In the genomic region with DNA sequence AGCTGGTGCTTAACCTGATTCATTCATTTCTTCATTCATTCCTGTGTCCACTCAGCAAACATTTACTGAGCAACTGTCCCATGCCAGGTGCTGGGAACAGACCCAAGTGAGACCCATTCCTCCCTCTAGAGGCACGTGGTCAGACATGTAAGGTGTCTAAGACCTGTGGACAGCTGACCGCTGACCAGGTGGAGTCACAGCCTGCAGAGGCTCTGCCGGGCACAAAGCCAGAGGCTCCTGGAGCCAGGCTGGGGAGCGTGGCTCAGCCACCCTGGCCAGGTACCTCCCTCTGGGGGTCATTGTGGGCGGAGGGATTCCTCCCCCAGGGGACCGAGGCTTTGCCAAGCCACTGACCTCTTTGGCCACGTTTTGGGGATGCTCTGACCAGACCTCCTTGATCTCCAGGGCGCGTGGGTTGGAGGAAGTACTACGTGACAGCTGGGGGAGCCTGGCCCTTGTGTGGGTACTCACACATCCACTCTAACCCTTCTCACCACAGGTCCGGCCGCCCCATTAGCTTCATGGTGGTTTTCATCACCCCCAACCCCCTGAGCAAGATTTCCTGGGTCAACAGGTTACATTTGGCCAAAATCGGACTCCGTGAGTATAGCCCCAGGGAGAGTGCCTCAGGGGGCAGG, we compare ENCODE assay signal across 24 cellular contexts.
"Had no signal": no experiment of that assay in that cellular context is flagged by ENCODE, and none has a peak within 500 bp of the region (broad histone marks: within the 10 kb centered on the region; RNA-seq: fewer than 3 reads in every experiment).

No MANE protein-coding gene starts in this region.

- H3K27me3 ChIP-seq: left lung, spleen, suprapubic skin, transverse colon had no signal

- H3K4me3 ChIP-seq: left lung, lung, spleen, suprapubic skin, transverse colon had no signal

- H3K27ac Mint-ChIP-seq: activated B cell treated with CpG ODN at 0.5 μM for 24 hours; activated CD8-positive, alpha-beta memory T cell treated with anti-CD3 and anti-CD28 coated beads, Interleukin-2, amount 10 ng/mL, durations not matched to agents 7 days and 5 days; activated CD8-positive, alpha-beta T cell treated with anti-CD3 and anti-CD28 coated beads, Interleukin-2, amount 10 ng/mL, durations not matched to agents 7 days and 5 days; activated naive CD4-positive, alpha-beta T cell treated with anti-CD3 and anti-CD28 coated beads, Interleukin-2, amount 50 U/mL, for 24 hours; activated naive CD8-positive, alpha-beta T cell treated with anti-CD3 and anti-CD28 coated beads, Interleukin-2, amount 50 U/mL, for 24 hours; activated T-helper 2 cell treated with anti-CD3 and anti-CD28 coated beads, Interferon-gamma antibody, Interleukin-2, Interleukin-4, amounts not matched to agents 10 μg/mL and 5 μg/mL and 100 μg/mL, durations not matched to agents 14 hours and 24 hours and 36 hours; natural killer cell treated with Interleukin-12 subunit alpha and Interleukin-12 subunit beta and Interleukin-15 and Interleukin-18, amount 100 ng/mL, for 72 hours; T-helper 2 cell treated with Interferon-gamma antibody and Interleukin-4, amounts not matched to agents 5 μg/mL and 100 μg/mL, for 36 hours had no signal

- ATAC-seq: activated CD8-positive, alpha-beta memory T cell treated with anti-CD3 and anti-CD28 coated beads, Interleukin-2, amount 10 ng/mL, durations not matched to agents 7 days and 5 days; activated CD8-positive, alpha-beta T cell treated with anti-CD3 and anti-CD28 coated beads, Interleukin-2, amount 10 ng/mL, durations not matched to agents 7 days and 5 days; activated naive CD8-positive, alpha-beta T cell treated with anti-CD3 and anti-CD28 coated beads, Interleukin-2, amount 50 U/mL, for 24 hours; left lung; natural killer cell treated with Interleukin-12 subunit alpha and Interleukin-12 subunit beta and Interleukin-15 and Interleukin-18, amount 100 ng/mL, for 72 hours; right cardiac atrium had no signal

- H3K4me1 ChIP-seq: transverse colon had no signal

- H3K4me3 Mint-ChIP-seq: activated B cell treated with CpG ODN at 0.5 μM for 24 hours; activated CD8-positive, alpha-beta memory T cell treated with anti-CD3 and anti-CD28 coated beads, Interleukin-2, amount 10 ng/mL, durations not matched to agents 7 days and 5 days; activated CD8-positive, alpha-beta T cell treated with anti-CD3 and anti-CD28 coated beads, Interleukin-2, amount 10 ng/mL, durations not matched to agents 7 days and 5 days; activated naive CD4-positive, alpha-beta T cell treated with anti-CD3 and anti-CD28 coated beads, Interleukin-2, amount 50 U/mL, for 24 hours; activated naive CD8-positive, alpha-beta T cell treated with anti-CD3 and anti-CD28 coated beads, Interleukin-2, amount 50 U/mL, for 24 hours; natural killer cell treated with Interleukin-12 subunit alpha and Interleukin-12 subunit beta and Interleukin-15 and Interleukin-18, amount 100 ng/mL, for 72 hours; T-helper 2 cell treated with Interferon-gamma antibody and Interleukin-4, amounts not matched to agents 5 μg/mL and 100 μg/mL, for 36 hours had no signal

- H3K9me3 Mint-ChIP-seq: activated B cell treated with CpG ODN at 0.5 μM for 24 hours; activated naive CD4-positive, alpha-beta T cell treated with anti-CD3 and anti-CD28 coated beads, Interleukin-2, amount 50 U/mL, for 24 hours; activated naive CD8-positive, alpha-beta T cell treated with anti-CD3 and anti-CD28 coated beads, Interleukin-2, amount 50 U/mL, for 24 hours; activated T-helper 2 cell treated with anti-CD3 and anti-CD28 coated beads, Interferon-gamma antibody, Interleukin-2, Interleukin-4, amounts not matched to agents 10 μg/mL and 5 μg/mL and 100 μg/mL, durations not matched to agents 14 hours and 24 hours and 36 hours; natural killer cell treated with Interleukin-12 subunit alpha and Interleukin-12 subunit beta and Interleukin-15 and Interleukin-18, amount 100 ng/mL, for 72 hours; T-helper 2 cell treated with Interferon-gamma antibody and Interleukin-4, amounts not matched to agents 5 μg/mL and 100 μg/mL, for 36 hours had no signal

- H3K9me3 ChIP-seq: left lung, spleen, suprapubic skin, transverse colon had no signal

- DNase-seq: activated B cell treated with CpG ODN at 0.5 μM for 24 hours; activated CD8-positive, alpha-beta memory T cell treated with anti-CD3 and anti-CD28 coated beads, Interleukin-2, amount 10 ng/mL, durations not matched to agents 7 days and 5 days; activated CD8-positive, alpha-beta T cell treated with anti-CD3 and anti-CD28 coated beads, Interleukin-2, amount 10 ng/mL, durations not matched to agents 7 days and 5 days; activated naive CD8-positive, alpha-beta T cell treated with anti-CD3 and anti-CD28 coated beads, Interleukin-2, amount 50 U/mL, for 24 hours; activated T-cell treated with anti-CD3 and anti-CD28 coated beads, Interleukin-2, amount 50 U/mL, for 48 hours; amygdala; cerebellar nuclear complex; effector CD4-positive, alpha-beta T cell; kidney glomerular epithelial cell; left lung; mesendoderm; posterior cingulate gyrus; right cardiac atrium; spleen; stimulated activated naive CD4-positive, alpha-beta T cell; T-helper 1 cell; transverse colon had no signal

- H3K4me1 Mint-ChIP-seq: activated CD8-positive, alpha-beta memory T cell treated with anti-CD3 and anti-CD28 coated beads, Interleukin-2, amount 10 ng/mL, durations not matched to agents 7 days and 5 days; activated naive CD4-positive, alpha-beta T cell treated with anti-CD3 and anti-CD28 coated beads, Interleukin-2, amount 50 U/mL, for 24 hours; activated naive CD8-positive, alpha-beta T cell treated with anti-CD3 and anti-CD28 coated beads, Interleukin-2, amount 50 U/mL, for 24 hours had no signal

- H3K27ac ChIP-seq: epithelial cell of prostate, spleen, suprapubic skin, transverse colon had no signal

- H3K36me3 Mint-ChIP-seq: activated CD8-positive, alpha-beta memory T cell treated with anti-CD3 and anti-CD28 coated beads, Interleukin-2, amount 10 ng/mL, durations not matched to agents 7 days and 5 days; activated naive CD4-positive, alpha-beta T cell treated with anti-CD3 and anti-CD28 coated beads, Interleukin-2, amount 50 U/mL, for 24 hours; natural killer cell treated with Interleukin-12 subunit alpha and Interleukin-12 subunit beta and Interleukin-15 and Interleukin-18, amount 100 ng/mL, for 72 hours had no signal

- H3K27me3 Mint-ChIP-seq: activated CD8-positive, alpha-beta memory T cell treated with anti-CD3 and anti-CD28 coated beads, Interleukin-2, amount 10 ng/mL, durations not matched to agents 7 days and 5 days; activated naive CD4-positive, alpha-beta T cell treated with anti-CD3 and anti-CD28 coated beads, Interleukin-2, amount 50 U/mL, for 24 hours had no signal
